In genomic region chr13:41004875-41005693, GRCh38 we compare ENCODE assay signal across 7 cellular contexts. TPM values are rescaled to one million over a fixed set of nuclear protein-coding genes. Genes with fewer than 3 reads are reported as not detected.
DNase-seq lines count a peak whose midpoint lies in the region; ATAC-seq and TF ChIP-seq lines count a peak whose summit lies in the region.

No MANE protein-coding gene starts in this region.

- ATAC-seq in GM18907 (IDR thresholded peaks at IDR 0.05; ENCODE audit: unreplicated experiment) (peak; percentile 73), HG02885 (IDR thresholded peaks at IDR 0.05; ENCODE audit: poor library complexity, unreplicated experiment) (peak; percentile 81)

- no peaks in the 10 kb centered on the region for H3K27me3 ChIP-seq in OCI-LY1 (ENCODE audit: insufficient read depth, low read length)

- TF ChIP-seq CTCF in OCI-LY1 (IDR thresholded peaks at IDR 0.05; ENCODE audit: low read length) (no peak), fibroblast of pulmonary artery (IDR thresholded peaks at IDR 0.05; ENCODE audit: low read length, missing control alignments) (no peak), osteocyte (IDR thresholded peaks at IDR 0.05) (no peak)

- peaks cover 99% of the 10 kb centered on the region for H3K79me2 ChIP-seq in OCI-LY1 (ENCODE audit: insufficient read depth, low read length)

- H4K20me1 ChIP-seq in OCI-LY1 (ENCODE audit: insufficient read depth, low read length): no peaks in the 10 kb centered on the region

- H3K27ac Mint-ChIP-seq in osteocyte (ENCODE audit: unreplicated experiment): no peak overlapping the region

- H3K9me3 ChIP-seq in OCI-LY1 (ENCODE audit: low read length): no peaks in the 10 kb centered on the region

- no peaks in the 10 kb centered on the region for H3K9me2 ChIP-seq in OCI-LY1 (ENCODE audit: low read depth, low read length)

- peak overlapping the region; percentile 98 for H3K27ac ChIP-seq in OCI-LY1 (ENCODE audit: low read depth, low read length, poor library complexity, severe bottlenecking)

- peak overlapping the region; percentile 61 for H3K4me3 ChIP-seq in OCI-LY1 (ENCODE audit: low read depth, low read length, poor library complexity, severe bottlenecking)
- no peak overlapping the region for H3K4me3 ChIP-seq in fibroblast of pulmonary artery (replicated peaks; ENCODE audit: low read depth, low read length)

- peaks cover 13% of the 10 kb centered on the region; the same call in 1 of the 2 replicates for H3F3A ChIP-seq in OCI-LY1 (ENCODE audit: insufficient read depth, low read length)

- peak overlapping the region; percentile 75 for H3K9ac ChIP-seq in OCI-LY1 (ENCODE audit: low read length)

- H3K4me1 Mint-ChIP-seq in osteocyte (ENCODE audit: unreplicated experiment): peaks cover 32% of the 10 kb centered on the region

- H3K4me1 ChIP-seq in OCI-LY1 (ENCODE audit: insufficient read depth, low read length, severe bottlenecking): peaks cover 99% of the 10 kb centered on the region

- H3K9me3 Mint-ChIP-seq in osteocyte (ENCODE audit: unreplicated experiment): peaks cover 4% of the 10 kb centered on the region

- no peak overlapping the region for H3K4me3 Mint-ChIP-seq in osteocyte (ENCODE audit: unreplicated experiment)

- H3K4me2 ChIP-seq in OCI-LY1 (ENCODE audit: low read length): peak overlapping the region; percentile 94

- peak; percentile 27 for DNase-seq in fibroblast of pulmonary artery (ENCODE audit: low read depth)
- DNase-seq in stimulated activated CD4-positive, alpha-beta T cell treated with anti-CD3 and anti-CD28 coated beads, Interleukin-2, amount 100 ng/mL, for 24 hours: no peak
- no peak for DNase-seq in osteocyte (ENCODE audit: extremely low spot score, unreplicated experiment)
- no peak for DNase-seq in NCI-H2196 treated with DMSO at 0.1 percent for 48 hours (lab: John Stamatoyannopoulos, UW; ENCODE audit: unreplicated experiment)

- H3K27me3 Mint-ChIP-seq in osteocyte (ENCODE audit: unreplicated experiment): no peaks in the 10 kb centered on the region

- peaks cover 2% of the 10 kb centered on the region for H3K36me3 Mint-ChIP-seq in osteocyte (ENCODE audit: unreplicated experiment)

- no peak overlapping the region for H2AFZ ChIP-seq in OCI-LY1 (ENCODE audit: low read length)

- H3K36me3 ChIP-seq in OCI-LY1 (ENCODE audit: insufficient read depth, low read length): peaks cover 19% of the 10 kb centered on the region

RNA-seq across cellular contexts. Expression of gene ELF1, which starts 14.0 kb away (rescaled TPM):
- 52.6 and 56.8 TPM in 2 replicates for total RNA-seq in osteocyte

RNA-seq across cellular contexts. Expression of gene WBP4, which starts 56.2 kb away (rescaled TPM):
- 6.9 TPM in 2 replicates for total RNA-seq in osteocyte
